In the genomic region with DNA sequence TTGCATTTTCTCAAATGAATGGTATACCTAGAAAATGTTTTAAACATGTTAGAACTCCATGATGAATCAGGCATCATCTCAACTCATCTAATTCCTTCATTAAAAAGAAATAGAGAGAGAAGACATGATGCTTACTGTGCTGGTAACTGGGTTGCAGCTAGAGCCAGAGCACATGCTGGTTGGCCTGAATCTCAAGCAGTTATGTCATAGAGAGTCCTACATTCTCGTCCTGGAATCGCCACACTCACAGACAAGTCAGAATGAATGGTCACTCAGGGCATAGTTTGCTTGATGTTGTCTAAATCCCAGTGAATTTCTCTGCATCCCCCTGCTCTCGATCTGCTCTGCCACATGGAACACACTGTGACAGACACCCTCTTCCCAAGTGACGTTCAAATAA, we compare ENCODE assay signal across 10 cellular contexts. TPM values are rescaled to one million over a fixed set of nuclear protein-coding genes. Genes with fewer than 3 reads are reported as not detected.
"Had no signal": no experiment of that assay in that cellular context is flagged by ENCODE, and none has a peak within 500 bp of the region (broad histone marks: within the 10 kb centered on the region; RNA-seq: fewer than 3 reads in every experiment).

No MANE protein-coding gene starts in this region.

RNA-seq across cellular contexts. Expression of a gene that starts 0.7 kb away (rescaled TPM):
- total RNA-seq: OCI-LY7, PC-3, PC-9, Peyer's patch, Right ventricle myocardium inferior, Right ventricle myocardium superior, RPMI7951, SJCRH30, SJSA1, SK-MEL-5 had no signal

RNA-seq across cellular contexts. Expression of a gene that starts 4.9 kb away (rescaled TPM):
- total RNA-seq: OCI-LY7, PC-3, PC-9, Peyer's patch, Right ventricle myocardium inferior, Right ventricle myocardium superior, RPMI7951, SJCRH30, SJSA1, SK-MEL-5 had no signal

RNA-seq across cellular contexts. Expression of a gene that starts 10.7 kb away (rescaled TPM):
- total RNA-seq: OCI-LY7, PC-3, PC-9, Peyer's patch, Right ventricle myocardium inferior, Right ventricle myocardium superior, RPMI7951, SJCRH30, SJSA1, SK-MEL-5 had no signal

RNA-seq across cellular contexts. Expression of a gene that starts 12.4 kb away (rescaled TPM):
- total RNA-seq: OCI-LY7, PC-3, PC-9, Peyer's patch, Right ventricle myocardium inferior, Right ventricle myocardium superior, RPMI7951, SJSA1, SK-MEL-5 had no signal

RNA-seq across cellular contexts. Expression of a gene that starts 18.1 kb away (rescaled TPM):
- total RNA-seq: OCI-LY7, PC-3, PC-9, Peyer's patch, Right ventricle myocardium inferior, Right ventricle myocardium superior, RPMI7951, SJCRH30, SJSA1, SK-MEL-5 had no signal
